Comparison of ENCODE assay signal across 8 cellular contexts in the genomic region with DNA sequence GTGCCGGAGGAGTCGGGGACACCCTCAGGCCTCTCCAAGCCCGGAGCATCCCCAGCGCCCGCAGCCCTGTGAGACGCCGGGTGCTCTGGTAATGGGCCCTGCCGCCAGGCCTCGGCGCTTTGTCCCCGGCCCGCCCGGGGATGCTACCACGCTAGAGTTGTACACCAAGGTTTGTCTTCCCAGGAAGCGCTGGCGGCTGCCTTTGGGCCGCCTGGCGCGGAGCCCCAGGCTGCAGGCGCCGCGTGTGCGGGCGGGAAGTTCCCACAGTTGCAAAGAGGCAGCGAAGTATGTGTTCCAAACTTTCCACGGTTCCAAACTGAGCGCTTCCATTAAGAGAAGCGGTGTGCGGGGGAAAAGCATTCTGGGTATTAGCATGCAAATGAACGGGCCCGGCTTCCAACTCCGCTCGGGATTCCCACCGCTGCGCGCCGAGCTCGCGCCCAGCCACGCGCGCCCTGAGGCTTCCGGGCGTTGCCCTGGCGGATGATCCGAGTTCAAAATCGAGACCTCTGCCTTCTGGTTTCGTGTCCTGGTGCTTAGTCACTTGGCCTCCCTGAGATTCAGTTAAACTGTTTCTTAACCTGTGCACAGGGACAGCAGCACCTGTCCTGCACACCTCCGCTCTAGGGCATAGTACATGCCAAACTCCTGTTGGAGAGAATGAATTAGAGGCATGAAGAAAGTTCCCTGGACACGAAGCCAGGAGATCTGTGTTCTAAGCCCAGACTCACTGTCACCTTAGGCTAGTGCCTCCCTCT. TPM values are rescaled to one million over a fixed set of nuclear protein-coding genes. Genes with fewer than 3 reads are reported as not detected.
DNase-seq lines count a peak whose midpoint lies in the region; ATAC-seq and TF ChIP-seq lines count a peak whose summit lies in the region.

No MANE protein-coding gene starts in this region.

- TF ChIP-seq EP300 in Ishikawa (IDR thresholded peaks at IDR 0.05; ENCODE audit: borderline replicate concordance) (no peak), neural cell (conservative IDR thresholded peaks at IDR 0.05; ENCODE audit: poor library complexity, severe bottlenecking) (no peak)

- H3K9me3 ChIP-seq in neural cell (ENCODE audit: low read length), result no peaks in the 10 kb centered on the region

- ATAC-seq in GM21360 (IDR thresholded peaks at IDR 0.05; ENCODE audit: unreplicated experiment), result no peak

- no peaks in the 10 kb centered on the region for H3K36me3 ChIP-seq in neural cell (ENCODE audit: insufficient read depth, low read length)

- H3K27ac ChIP-seq in neural cell (ENCODE audit: low read length), result peak overlapping the region; percentile 91

- TF ChIP-seq RAD21 in Ishikawa (IDR thresholded peaks at IDR 0.05; ENCODE audit: low read depth), result no peak
- TF ChIP-seq RAD21 in neural cell (conservative IDR thresholded peaks at IDR 0.05), result no peak

- H4K20me1 ChIP-seq in neural cell (ENCODE audit: insufficient read depth), result no peaks in the 10 kb centered on the region

- no peaks in the 10 kb centered on the region for H3F3A ChIP-seq in neural cell (ENCODE audit: insufficient read depth, low read length, poor library complexity, severe bottlenecking)

- peak overlapping the region; percentile 61 to 64 for H3K4me3 ChIP-seq in foreskin fibroblast (ENCODE audit: low read depth in 1 of 2, low read length in 2 of 2)
- H3K4me3 ChIP-seq in neural cell (ENCODE audit: low read length), result peak overlapping the region; percentile 92

- peak overlapping the region; percentile 90 for H3K9ac ChIP-seq in neural cell (ENCODE audit: low read length)

- TF ChIP-seq POLR2A in Raji (IDR thresholded peaks at IDR 0.05; ENCODE audit: insufficient read depth, low read depth, low read length), result peak; percentile 64

- H3K27me3 ChIP-seq in neural cell (ENCODE audit: insufficient read depth, low read depth, low read length), result no peaks in the 10 kb centered on the region

- DNase-seq in DMS53 treated with DMSO at 0.1 percent for 48 hours (lab: John Stamatoyannopoulos, UW; ENCODE audit: unreplicated experiment) (peak; percentile 19), foreskin fibroblast (peak; percentile 60 to 84), superior temporal gyrus (ENCODE audit: extremely low spot score) (peak; percentile 80)
- peak; percentile 18 for DNase-seq in activated gamma-delta T cell treated with anti-CD3 and anti-CD28 coated beads, Interleukin-2, amount 50 U/mL, for 16 hours (ENCODE audit: low read depth)

- no peak for TF ChIP-seq CTCF in foreskin fibroblast (IDR thresholded peaks at IDR 0.05; ENCODE audit: low read depth, low read length)
- no peak for TF ChIP-seq CTCF in neural cell (IDR thresholded peaks at IDR 0.05; ENCODE audit: poor library complexity, severe bottlenecking)

- peaks cover 28% of the 10 kb centered on the region for H3K79me2 ChIP-seq in neural cell (replicated peaks; ENCODE audit: insufficient read depth, low read length)

- peak overlapping the region; percentile 69 for H3K4me2 ChIP-seq in neural cell (ENCODE audit: low read length)

- no peaks in the 10 kb centered on the region for H3K9me2 ChIP-seq in neural cell (ENCODE audit: insufficient read depth, low read length)

- H2AFZ ChIP-seq in neural cell (ENCODE audit: low read depth, low read length), result peak overlapping the region; percentile 76

TF ChIP-seq in Ishikawa, 13 proteins besides CTCF, POLR2A, EP300 and RAD21 (continues in another document):
- TF ChIP-seq TAF1 (IDR thresholded peaks at IDR 0.05; ENCODE audit: low read depth), result peak; percentile 42
- peak; percentile 75 for TF ChIP-seq YY1 (IDR thresholded peaks at IDR 0.05; ENCODE audit: low read depth)
- TF ChIP-seq, protein P1, sequence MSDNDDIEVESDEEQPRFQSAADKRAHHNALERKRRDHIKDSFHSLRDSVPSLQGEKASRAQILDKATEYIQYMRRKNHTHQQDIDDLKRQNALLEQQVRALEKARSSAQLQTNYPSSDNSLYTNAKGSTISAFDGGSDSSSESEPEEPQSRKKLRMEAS (IDR thresholded peaks at IDR 0.05), result peak; percentile 65; the same call in 1 of the 2 replicates
- TF ChIP-seq EGR1 (IDR thresholded peaks at IDR 0.05), result no peak
- TF ChIP-seq ZBTB7A (IDR thresholded peaks at IDR 0.05; ENCODE audit: low read depth), result no peak
- TF ChIP-seq, protein P2, sequence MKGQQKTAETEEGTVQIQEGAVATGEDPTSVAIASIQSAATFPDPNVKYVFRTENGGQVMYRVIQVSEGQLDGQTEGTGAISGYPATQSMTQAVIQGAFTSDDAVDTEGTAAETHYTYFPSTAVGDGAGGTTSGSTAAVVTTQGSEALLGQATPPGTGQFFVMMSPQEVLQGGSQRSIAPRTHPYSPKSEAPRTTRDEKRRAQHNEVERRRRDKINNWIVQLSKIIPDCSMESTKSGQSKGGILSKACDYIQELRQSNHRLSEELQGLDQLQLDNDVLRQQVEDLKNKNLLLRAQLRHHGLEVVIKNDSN (IDR thresholded peaks at IDR 0.05), result no peak
- TF ChIP-seq, protein P3, sequence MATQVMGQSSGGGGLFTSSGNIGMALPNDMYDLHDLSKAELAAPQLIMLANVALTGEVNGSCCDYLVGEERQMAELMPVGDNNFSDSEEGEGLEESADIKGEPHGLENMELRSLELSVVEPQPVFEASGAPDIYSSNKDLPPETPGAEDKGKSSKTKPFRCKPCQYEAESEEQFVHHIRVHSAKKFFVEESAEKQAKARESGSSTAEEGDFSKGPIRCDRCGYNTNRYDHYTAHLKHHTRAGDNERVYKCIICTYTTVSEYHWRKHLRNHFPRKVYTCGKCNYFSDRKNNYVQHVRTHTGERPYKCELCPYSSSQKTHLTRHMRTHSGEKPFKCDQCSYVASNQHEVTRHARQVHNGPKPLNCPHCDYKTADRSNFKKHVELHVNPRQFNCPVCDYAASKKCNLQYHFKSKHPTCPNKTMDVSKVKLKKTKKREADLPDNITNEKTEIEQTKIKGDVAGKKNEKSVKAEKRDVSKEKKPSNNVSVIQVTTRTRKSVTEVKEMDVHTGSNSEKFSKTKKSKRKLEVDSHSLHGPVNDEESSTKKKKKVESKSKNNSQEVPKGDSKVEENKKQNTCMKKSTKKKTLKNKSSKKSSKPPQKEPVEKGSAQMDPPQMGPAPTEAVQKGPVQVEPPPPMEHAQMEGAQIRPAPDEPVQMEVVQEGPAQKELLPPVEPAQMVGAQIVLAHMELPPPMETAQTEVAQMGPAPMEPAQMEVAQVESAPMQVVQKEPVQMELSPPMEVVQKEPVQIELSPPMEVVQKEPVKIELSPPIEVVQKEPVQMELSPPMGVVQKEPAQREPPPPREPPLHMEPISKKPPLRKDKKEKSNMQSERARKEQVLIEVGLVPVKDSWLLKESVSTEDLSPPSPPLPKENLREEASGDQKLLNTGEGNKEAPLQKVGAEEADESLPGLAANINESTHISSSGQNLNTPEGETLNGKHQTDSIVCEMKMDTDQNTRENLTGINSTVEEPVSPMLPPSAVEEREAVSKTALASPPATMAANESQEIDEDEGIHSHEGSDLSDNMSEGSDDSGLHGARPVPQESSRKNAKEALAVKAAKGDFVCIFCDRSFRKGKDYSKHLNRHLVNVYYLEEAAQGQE (IDR thresholded peaks at IDR 0.05; ENCODE audit: low read depth), result 0 out of 2 replicates have a peak, but pooled peaks have one; percentile 19

TF ChIP-seq in neural cell, 6 proteins besides CTCF, POLR2A, EP300 and RAD21:
- TF ChIP-seq MXI1 (conservative IDR thresholded peaks at IDR 0.05; ENCODE audit: poor library complexity, severe bottlenecking), result peak; percentile 76
- no peak for TF ChIP-seq TAF1 (IDR thresholded peaks at IDR 0.05; ENCODE audit: low read depth)

RNA-seq across cellular contexts. Expression of a gene that starts 1.3 kb away (rescaled TPM):
- polyA plus RNA-seq in neural cell, result 33.5 and 35.8 TPM in 2 replicates
- 50.5 and 56.7 TPM in 2 replicates for polyA minus RNA-seq in neural cell

RNA-seq across cellular contexts. Expression of a gene that starts 52.0 kb away (rescaled TPM):
- polyA plus RNA-seq in neural cell, result 90.2 and 113 TPM in 2 replicates
- polyA minus RNA-seq in neural cell, result 92.3 and 98.2 TPM in 2 replicates

RNA-seq across cellular contexts. Expression of a gene that starts 55.1 kb away (rescaled TPM):
- 32.0 and 38.4 TPM in 2 replicates for polyA plus RNA-seq in neural cell
- polyA minus RNA-seq in neural cell, result 26.0 and 29.0 TPM in 2 replicates

Comparison
In these comparisons a context has a peak if more than half of its experiments do, and no peak if none do; other contexts are left out.
1. DNase-seq: peak in every context shown above with its lines; median percentile 80 in superior temporal gyrus; 72 in foreskin fibroblast; 19 in DMS53 treated with DMSO at 0.1 percent for 48 hours; 18 in activated gamma-delta T cell treated with anti-CD3 and anti-CD28 coated beads, Interleukin-2, amount 50 U/mL, for 16 hours.